In the genomic region with DNA sequence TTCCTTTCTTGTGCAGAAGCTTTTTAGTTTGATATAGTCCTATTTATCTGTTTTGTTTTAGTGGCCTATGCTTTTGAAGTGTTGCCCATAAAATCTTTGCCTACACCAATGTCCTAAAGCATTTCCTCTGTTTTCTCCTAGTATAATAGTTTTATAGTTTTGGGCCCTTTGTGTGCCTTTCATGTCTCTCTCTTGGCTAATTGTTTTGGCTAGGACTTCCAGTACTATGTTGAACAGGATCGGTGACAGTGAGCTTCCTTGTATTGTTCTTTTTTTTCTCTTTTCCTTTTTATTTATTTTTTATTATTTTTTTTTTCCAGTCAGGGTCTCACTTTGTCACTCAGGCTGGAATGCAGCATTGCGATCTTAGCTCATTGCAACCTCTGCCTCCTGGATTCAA, we compare ENCODE assay signal across 26 cellular contexts. TPM values are rescaled to one million over a fixed set of nuclear protein-coding genes. Genes with fewer than 3 reads are reported as not detected.
DNase-seq lines count a peak whose midpoint lies in the region; ATAC-seq, FAIRE-seq and TF ChIP-seq lines count a peak whose summit lies in the region.
"Had no signal": no experiment of that assay in that cellular context is flagged by ENCODE, and none has a peak within 500 bp of the region (broad histone marks: within the 10 kb centered on the region; RNA-seq: fewer than 3 reads in every experiment).

No MANE protein-coding gene starts in this region.

- peaks cover 4 to 5% of the 10 kb centered on the region in 2 donors for H3K9me3 Mint-ChIP-seq in activated naive CD4-positive, alpha-beta T cell treated with anti-CD3 and anti-CD28 coated beads, Interleukin-2, amount 50 U/mL, for 72 hours

- FAIRE-seq in endometrium (lab: Jason Lieb, UNC): peak; percentile 12
- FAIRE-seq: A549, D721Med, GM12878, GM19239, H1 had no signal

- peaks cover 38 to 42% of the 10 kb centered on the region in 2 donors for H3K36me3 Mint-ChIP-seq in activated naive CD4-positive, alpha-beta T cell treated with anti-CD3 and anti-CD28 coated beads, Interleukin-2, amount 50 U/mL, for 72 hours

- TF ChIP-seq CTCF in VCaP (conservative IDR thresholded peaks at IDR 0.05): no peak
- TF ChIP-seq CTCF in fibroblast of pulmonary artery (IDR thresholded peaks at IDR 0.05; ENCODE audit: low read length, missing control alignments): no peak

- peak; percentile 6 for DNase-seq in fibroblast of pulmonary artery (ENCODE audit: low read depth)
- no peak for DNase-seq in activated naive CD4-positive, alpha-beta T cell treated with anti-CD3 and anti-CD28 coated beads, Interleukin-2, amount 50 U/mL, for 72 hours (ENCODE audit: low spot score in 2 of 2)
- DNase-seq: 8988T; ACHN; AML-193; BE2C; CD4-positive, alpha-beta T cell; CD8-positive, alpha-beta memory T cell; DMS 273 treated with DMSO at 0.1 percent for 48 hours; DMS79; EL; GDM1; GM23248; H7; HCEC 1CT had no signal

- H3K27ac Mint-ChIP-seq in activated naive CD4-positive, alpha-beta T cell treated with anti-CD3 and anti-CD28 coated beads, Interleukin-2, amount 50 U/mL, for 72 hours: no peak overlapping the region
- H3K27ac Mint-ChIP-seq: CD14-positive monocyte; CD4-positive, alpha-beta T cell had no signal

- no peak for ATAC-seq in activated naive CD4-positive, alpha-beta T cell treated with anti-CD3 and anti-CD28 coated beads, Interleukin-2, amount 50 U/mL, for 72 hours
- ATAC-seq in HG02610 (IDR thresholded peaks at IDR 0.05; ENCODE audit: unreplicated experiment): no peak
- no peak for ATAC-seq in HG02840 (IDR thresholded peaks at IDR 0.05; ENCODE audit: low FRiP score, unreplicated experiment)
- ATAC-seq: A549, GM12878 had no signal

- no peak overlapping the region for H3K4me3 ChIP-seq in fibroblast of pulmonary artery (replicated peaks; ENCODE audit: low read depth, low read length)
- H3K4me3 ChIP-seq: A549; BLaER1 treated with 17β-estradiol and CSF1 and Interleukin-3, amounts not matched to agents 10 nM and 100 nM; GM12878; GM23248 had no signal

- H3K27ac ChIP-seq in VCaP: peak overlapping the region; percentile 68
- H3K27ac ChIP-seq: A549; BLaER1 treated with 17β-estradiol and CSF1 and Interleukin-3, amounts not matched to agents 10 nM and 100 nM; GM23248 had no signal

RNA-seq across cellular contexts. Expression of a gene that starts 47.0 kb away (rescaled TPM):
- 10 to 100 TPM; 19.2 to 22.5 TPM for total RNA-seq in activated naive CD4-positive, alpha-beta T cell treated with anti-CD3 and anti-CD28 coated beads, Interleukin-2, amount 50 U/mL, for 72 hours
